Comparison of ENCODE assay signal across 8 cellular contexts in the genomic region with DNA sequence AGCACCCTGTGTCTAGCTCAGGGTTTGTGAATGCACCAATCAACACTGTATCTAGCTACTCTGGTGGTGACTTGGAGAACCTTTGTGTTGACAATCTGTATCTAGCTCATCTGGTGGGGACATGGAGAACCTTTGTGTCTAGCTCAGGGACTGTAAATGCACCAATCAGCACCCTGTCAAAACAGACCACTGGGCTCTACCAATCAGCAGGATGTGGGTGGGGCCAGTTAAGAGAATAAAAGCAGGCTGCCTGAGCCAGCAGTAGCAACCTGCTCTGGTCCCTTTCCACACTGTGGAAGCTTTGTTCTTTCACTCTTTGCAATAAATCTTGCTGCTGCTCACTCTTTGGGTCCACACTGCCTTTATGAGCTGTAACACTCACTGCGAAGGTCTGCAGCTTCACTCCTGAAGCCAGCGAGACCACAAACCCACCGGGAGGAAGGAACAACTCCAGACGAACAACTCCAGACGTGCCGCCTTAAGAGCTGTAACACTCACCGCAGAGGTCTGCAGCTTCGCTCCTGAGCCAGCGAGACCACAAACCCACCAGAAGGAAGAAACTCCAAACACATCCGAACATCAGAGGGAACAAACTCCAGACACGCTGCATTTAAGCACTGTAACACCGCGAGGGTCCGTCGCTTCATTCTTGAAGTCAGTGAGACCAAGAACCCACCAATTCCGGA. TPM values are rescaled to one million over a fixed set of nuclear protein-coding genes. Genes with fewer than 3 reads are reported as not detected.
DNase-seq lines count a peak whose midpoint lies in the region; ATAC-seq, FAIRE-seq and TF ChIP-seq lines count a peak whose summit lies in the region.
"Not testable (repeated sequence)": the region's sequence is repeated elsewhere in the genome, so short reads cannot be mapped to it uniquely, and the experiment has no call there.

No MANE protein-coding gene starts in this region.

- H3K27ac ChIP-seq in 22Rv1 (peak overlapping the region; percentile 71), DND-41 (ENCODE audit: low read length) (peak overlapping the region; percentile 16; the same call in 1 of the 2 replicates), HepG2 (ENCODE audit: extremely low read length, insufficient read depth, low read length) (peak overlapping the region; percentile 100)
- not testable (repeated sequence) for H3K27ac ChIP-seq in PC-3 (ENCODE audit: low read length); trophoblast cell (ENCODE audit: low read depth, low read length)

- H3K27me3 Mint-ChIP-seq in activated T-cell treated with anti-CD3 and anti-CD28 coated beads, Interleukin-2, amount 50 U/mL, for 24 hours; activated naive CD8-positive, alpha-beta T cell treated with anti-CD3 and anti-CD28 coated beads, Interleukin-2, amount 50 U/mL, for 24 hours: not testable (repeated sequence)

- peak overlapping the region; percentile 68 for H3K4me3 Mint-ChIP-seq in activated T-cell treated with anti-CD3 and anti-CD28 coated beads, Interleukin-2, amount 50 U/mL, for 24 hours
- peak overlapping the region; percentile 65 for H3K4me3 Mint-ChIP-seq in activated naive CD8-positive, alpha-beta T cell treated with anti-CD3 and anti-CD28 coated beads, Interleukin-2, amount 50 U/mL, for 24 hours

- not testable (repeated sequence) for H2AFZ ChIP-seq in DND-41 (ENCODE audit: low read depth, low read length); PC-3 (ENCODE audit: low read length); HepG2 (ENCODE audit: low read length); trophoblast cell (ENCODE audit: insufficient read depth, low read length, poor library complexity)

- not testable (repeated sequence) for H3K9me2 ChIP-seq in PC-3 (replicated peaks; ENCODE audit: low read length)

- not testable (repeated sequence) for H3K4ac ChIP-seq in trophoblast cell (ENCODE audit: low read depth, low read length)

- H3K23ac ChIP-seq in trophoblast cell (ENCODE audit: low read length), result not testable (repeated sequence)

- H3K36me3 Mint-ChIP-seq in activated T-cell treated with anti-CD3 and anti-CD28 coated beads, Interleukin-2, amount 50 U/mL, for 24 hours (ENCODE audit: low read depth); activated naive CD8-positive, alpha-beta T cell treated with anti-CD3 and anti-CD28 coated beads, Interleukin-2, amount 50 U/mL, for 24 hours (ENCODE audit: low read depth): not testable (repeated sequence)

- H3K4me1 ChIP-seq in DND-41 (ENCODE audit: insufficient read depth, low read length) (peaks cover 21% of the 10 kb centered on the region), PC-3 (ENCODE audit: insufficient read depth, low read length) (peaks cover 23% of the 10 kb centered on the region), HepG2 (ENCODE audit: insufficient read depth, low read length) (peaks cover 55% of the 10 kb centered on the region)
- not testable (repeated sequence) for H3K4me1 ChIP-seq in trophoblast cell (ENCODE audit: control insufficient read depth in 1 of 2, insufficient read depth in 2 of 2, low read length in 2 of 2)

- not testable (repeated sequence) for H3K9me3 ChIP-seq in DND-41 (ENCODE audit: insufficient read depth, low read length, severe bottlenecking); PC-3 (ENCODE audit: low read length); HepG2 (ENCODE audit: low read length); trophoblast cell (ENCODE audit: insufficient read depth, low read depth, low read length)

- POLR2A ChIA-PET in PC-3 (lab: Charles Lee; ENCODE audit: unreplicated experiment), result interaction anchor here (0.6 kb wide), 1 partner anchor 28 kb away, joined by 4 read pairs; no protein-coding TSS in a partner anchor
- POLR2A ChIA-PET in HepG2 (lab: Yijun Ruan, JAX), result interaction anchor here (0.7 to 6.2 kb wide), 14 partner anchors 11 to 66 kb away, joined by 3 to 53 read pairs (median 4); partner anchors contain the start of genes CEP89, GPATCH1 and RHPN2

- not testable (repeated sequence) for TF ChIP-seq RAD21 in HepG2 (CRISPR knock-in tag; IDR thresholded peaks at IDR 0.05)

- H2BK5ac ChIP-seq in trophoblast cell (ENCODE audit: low read depth, low read length, poor library complexity), result not testable (repeated sequence)

- DNase-seq in DND-41, result peak; percentile 69
- DNase-seq in PC-3, trophoblast cell: not testable (repeated sequence)
- peak; percentile 32 for DNase-seq in activated CD4-positive, CD25-positive, alpha-beta regulatory T cell treated with anti-CD3 and anti-CD28 coated beads, Interleukin-2, amount 50 U/mL, for 72 hours
- DNase-seq in activated T-cell treated with anti-CD3 and anti-CD28 coated beads, Interleukin-2, amount 50 U/mL, for 24 hours, result peak; percentile 39
- DNase-seq in activated naive CD8-positive, alpha-beta T cell treated with anti-CD3 and anti-CD28 coated beads, Interleukin-2, amount 50 U/mL, for 24 hours, result peak; percentile 4
- DNase-seq in HepG2 (ENCODE audit: low spot score), result peak; percentile 67

- CTCF ChIA-PET in PC-3 (lab: Charles Lee); HepG2 (lab: Yijun Ruan, JAX; ENCODE audit: low intra/inter-chr PET ratio, low total read pairs): not testable (repeated sequence)

- H3K9ac ChIP-seq in DND-41 (ENCODE audit: low read depth, low read length); PC-3 (ENCODE audit: low read length); trophoblast cell (ENCODE audit: low read length): not testable (repeated sequence)
- peak overlapping the region; percentile 60 for H3K9ac ChIP-seq in HepG2 (ENCODE audit: insufficient read depth, low read depth, low read length)

- H2BK12ac ChIP-seq in trophoblast cell (ENCODE audit: low read length), result peak overlapping the region; percentile 74

- not testable (repeated sequence) for H3K4me3 ChIP-seq in DND-41 (ENCODE audit: low read depth in 1 of 2, low read length in 2 of 2); PC-3 (ENCODE audit: low read length); trophoblast cell (ENCODE audit: low read depth, low read length)
- H3K4me3 ChIP-seq in HepG2 (replicated peaks in 1 of 3; ENCODE audit: insufficient read depth in 1 of 3, low read depth in 2 of 3, low read length in 3 of 3), result peak overlapping the region in 1 of 3 experiments; percentile 23; a peak in 1 of 6 replicates

- not testable (repeated sequence) for TF ChIP-seq EP300 in HepG2 (IDR thresholded peaks at IDR 0.05; ENCODE audit: low read depth in 2 of 2, low read length in 2 of 2); HepG2 (CRISPR knock-in tag; IDR thresholded peaks at IDR 0.05; ENCODE audit: borderline replicate concordance)

- peak overlapping the region; percentile 74 for H3K27ac Mint-ChIP-seq in activated T-cell treated with anti-CD3 and anti-CD28 coated beads, Interleukin-2, amount 50 U/mL, for 24 hours
- peak overlapping the region; percentile 52 for H3K27ac Mint-ChIP-seq in activated naive CD8-positive, alpha-beta T cell treated with anti-CD3 and anti-CD28 coated beads, Interleukin-2, amount 50 U/mL, for 24 hours

- H3K4me2 ChIP-seq in DND-41 (ENCODE audit: insufficient read depth, low read length) (peak overlapping the region; percentile 46; the same call in 1 of the 2 replicates), HepG2 (ENCODE audit: low read depth, low read length) (peak overlapping the region; percentile 29; the same call in 1 of the 2 replicates)
- not testable (repeated sequence) for H3K4me2 ChIP-seq in PC-3 (ENCODE audit: low read length); trophoblast cell (ENCODE audit: low read length)

- peak; percentile 90 for ATAC-seq in DND-41 (ENCODE audit: insufficient read depth, low read depth)
- not testable (repeated sequence) for ATAC-seq in PC-3; activated naive CD8-positive, alpha-beta T cell treated with anti-CD3 and anti-CD28 coated beads, Interleukin-2, amount 50 U/mL, for 24 hours; HepG2

- H3K14ac ChIP-seq in trophoblast cell (ENCODE audit: low read length), result peak overlapping the region; percentile 42

- not testable (repeated sequence) for H4K91ac ChIP-seq in trophoblast cell (ENCODE audit: low read depth, low read length)

- H2AK5ac ChIP-seq in trophoblast cell (ENCODE audit: low read length), result not testable (repeated sequence)

- FAIRE-seq in HepG2 (lab: Jason Lieb, UNC), result not testable (repeated sequence)

- BruUV-seq in PC-3 (replicated peaks; lab: Mats Ljungman, UMichigan) (TSS peak; percentile 97), HepG2 (replicated peaks; lab: Mats Ljungman, UMichigan) (TSS peak; percentile 99)

- peak overlapping the region; percentile 42 for H3K18ac ChIP-seq in trophoblast cell (ENCODE audit: low read length)

- H3K9me3 Mint-ChIP-seq in activated T-cell treated with anti-CD3 and anti-CD28 coated beads, Interleukin-2, amount 50 U/mL, for 24 hours; activated naive CD8-positive, alpha-beta T cell treated with anti-CD3 and anti-CD28 coated beads, Interleukin-2, amount 50 U/mL, for 24 hours: not testable (repeated sequence)

- intact Hi-C loops in PC-3 (cut with micrococcal nuclease); HepG2 (cut with micrococcal nuclease; ENCODE audit: unreplicated experiment): not testable (repeated sequence)

- not testable (repeated sequence) for H3K4me1 Mint-ChIP-seq in activated T-cell treated with anti-CD3 and anti-CD28 coated beads, Interleukin-2, amount 50 U/mL, for 24 hours (ENCODE audit: low read depth); activated naive CD8-positive, alpha-beta T cell treated with anti-CD3 and anti-CD28 coated beads, Interleukin-2, amount 50 U/mL, for 24 hours

- not testable (repeated sequence) for H4K20me1 ChIP-seq in DND-41 (ENCODE audit: insufficient read depth, low read length); PC-3 (ENCODE audit: low read length); HepG2 (ENCODE audit: insufficient read depth, low read length)

- TF ChIP-seq CTCF in 22Rv1 (IDR thresholded peaks at IDR 0.05); DND-41 (IDR thresholded peaks at IDR 0.05; ENCODE audit: borderline replicate concordance, extremely low read depth, low read length, poor library complexity, severe bottlenecking); PC-3 (conservative IDR thresholded peaks at IDR 0.05; ENCODE audit: low read depth, low read length); HepG2 (CRISPR knock-in tag; IDR thresholded peaks at IDR 0.05): not testable (repeated sequence)

- peak; percentile 57 to 83 for TF ChIP-seq POLR2A in HepG2 (IDR thresholded peaks at IDR 0.05; ENCODE audit: insufficient read depth in 1 of 2, low read depth in 2 of 2, low read length in 2 of 2)

- not testable (repeated sequence) for H4K8ac ChIP-seq in trophoblast cell (ENCODE audit: low read depth, low read length)

- H2BK120ac ChIP-seq in trophoblast cell (ENCODE audit: insufficient read depth, low read length, poor library complexity), result not testable (repeated sequence)

- H3F3A ChIP-seq in PC-3 (ENCODE audit: low read length, unreplicated experiment), result not testable (repeated sequence)

- WGBS in HepG2 (ENCODE audit: low lambda C conversion rate), result 97% methylated on average over 13 of the region's 16 CpGs
- WGBS in trophoblast cell (ENCODE audit: extremely low coverage, insufficient coverage, insufficient read length), result no CpG with 5 or more reads among the region's 16 CpGs

- not testable (repeated sequence) for H3K36me3 ChIP-seq in DND-41 (ENCODE audit: insufficient read depth, low read length); PC-3 (ENCODE audit: low read depth, low read length); trophoblast cell (ENCODE audit: control insufficient read depth in 1 of 2, insufficient read depth in 2 of 2, low read length in 2 of 2)
- H3K36me3 ChIP-seq in HepG2 (replicated peaks in 1 of 2; ENCODE audit: control insufficient read depth in 1 of 2, insufficient read depth in 2 of 2, low read length in 2 of 2), result peaks cover 3 to 15% of the 10 kb centered on the region in 2 experiments; a peak in 3 of 5 replicates

- not testable (repeated sequence) for H3K27me3 ChIP-seq in DND-41 (ENCODE audit: insufficient read depth, low read length, poor library complexity); PC-3 (ENCODE audit: low read length); HepG2 (ENCODE audit: control insufficient read depth in 1 of 2, insufficient read depth in 2 of 2, low read length in 2 of 2); trophoblast cell (ENCODE audit: insufficient read depth, low read length)

- not testable (repeated sequence) for H3K79me1 ChIP-seq in trophoblast cell (ENCODE audit: low read length)

- not testable (repeated sequence) for H4K12ac ChIP-seq in trophoblast cell (ENCODE audit: low read depth, low read length)

- in situ Hi-C loops in HepG2 (cut with HindIII; ENCODE audit: extremely low pct_ligation_motif_present, low pct_unique_long_range_greater_than_20kb), result not testable (repeated sequence)

- not testable (repeated sequence) for H3K79me2 ChIP-seq in DND-41 (ENCODE audit: insufficient read depth, low read length); trophoblast cell (ENCODE audit: control insufficient read depth, insufficient read depth, low read length, poor library complexity)
- H3K79me2 ChIP-seq in PC-3 (ENCODE audit: low read length) (peaks cover 68% of the 10 kb centered on the region), HepG2 (ENCODE audit: insufficient read depth, low read length) (peaks cover 63% of the 10 kb centered on the region)

RNA-seq across cellular contexts. Expression of gene RHPN2, which starts 27.4 kb away (rescaled TPM):
- 21.8 and 32.8 TPM in 2 replicates for total RNA-seq in PC-3 (2014; rRNA removed)
- 20.3 and 21.6 TPM in 2 replicates for total RNA-seq in HepG2 (2016; rRNA removed; fragmentation: Illumina TruSeq; extraction: Trizol)
- total RNA-seq in HepG2 (2016; cell fraction: cytosol; rRNA removed; fragmentation: Illumina TruSeq; extraction: Trizol; ENCODE audit: low read depth), result 2.9 and 3.0 TPM in 2 replicates
- total RNA-seq in HepG2 (2016; cell fraction: insoluble cytoplasmic fraction; rRNA removed; fragmentation: Illumina TruSeq; extraction: Trizol), result 17.5 and 20.5 TPM in 2 replicates
- 6.8 and 7.0 TPM in 2 replicates for total RNA-seq in HepG2 (2016; cell fraction: membrane; rRNA removed; fragmentation: Illumina TruSeq; extraction: Trizol)
- 12.4 and 14.1 TPM in 2 replicates for total RNA-seq in HepG2 (2016; cell fraction: nucleus; rRNA removed; fragmentation: Illumina TruSeq; extraction: Trizol)
- polyA plus RNA-seq in HepG2 (2011; rRNA removed), result 46.6 and 48.0 TPM in 2 replicates
- 45.4 and 46.7 TPM in 2 replicates for polyA plus RNA-seq in HepG2 (2011; cell fraction: cytosol; rRNA removed)
- polyA plus RNA-seq in HepG2 (2011; cell fraction: nucleus; rRNA removed), result 28.4 and 30.4 TPM in 2 replicates
- polyA plus RNA-seq in HepG2 (2012), result 35.2 and 42.3 TPM in 2 replicates
- polyA plus RNA-seq in HepG2 (2016; cell fraction: cytosol; fragmentation: Illumina TruSeq; extraction: Trizol; ENCODE audit: low read depth), result 0.79 and 0.82 TPM in 2 replicates
- 20.4 and 24.3 TPM in 2 replicates for polyA plus RNA-seq in HepG2 (2016; cell fraction: insoluble cytoplasmic fraction; fragmentation: Illumina TruSeq; extraction: Trizol; ENCODE audit: low read depth)
- 2.7 and 3.3 TPM in 2 replicates for polyA plus RNA-seq in HepG2 (2016; cell fraction: membrane; fragmentation: Illumina TruSeq; extraction: Trizol; ENCODE audit: low read depth)
- 17.9 and 19.2 TPM in 2 replicates for polyA plus RNA-seq in HepG2 (2016; cell fraction: nucleus; fragmentation: Illumina TruSeq; extraction: Trizol; ENCODE audit: insufficient read depth, low read depth)
- 40.5 and 85.7 TPM in 2 replicates for polyA minus RNA-seq in HepG2 (2011; rRNA and poly(A)+ RNA removed; ENCODE audit: low replicate concordance)
- 49.3 and 53.6 TPM in 2 replicates for polyA minus RNA-seq in HepG2 (2011; cell fraction: cytosol; rRNA and poly(A)+ RNA removed)
- 29.4 and 36.8 TPM in 2 replicates for polyA minus RNA-seq in HepG2 (2011; cell fraction: nucleus; rRNA and poly(A)+ RNA removed)
- polyA plus RNA-seq in trophoblast cell (2013), result 7.4 and 7.9 TPM in 2 replicates

RNA-seq across cellular contexts. Expression of gene GPATCH1, which starts 43.7 kb away (rescaled TPM):
- total RNA-seq in PC-3 (2014; rRNA removed), result 3.9 and 6.9 TPM in 2 replicates
- total RNA-seq in HepG2 (2016; rRNA removed; fragmentation: Illumina TruSeq; extraction: Trizol), result 6.8 and 8.8 TPM in 2 replicates
- total RNA-seq in HepG2 (2016; cell fraction: cytosol; rRNA removed; fragmentation: Illumina TruSeq; extraction: Trizol; ENCODE audit: low read depth), result 3.5 and 3.6 TPM in 2 replicates
- total RNA-seq in HepG2 (2016; cell fraction: insoluble cytoplasmic fraction; rRNA removed; fragmentation: Illumina TruSeq; extraction: Trizol), result 6.7 and 8.0 TPM in 2 replicates
- total RNA-seq in HepG2 (2016; cell fraction: membrane; rRNA removed; fragmentation: Illumina TruSeq; extraction: Trizol), result 3.0 and 3.3 TPM in 2 replicates
- total RNA-seq in HepG2 (2016; cell fraction: nucleus; rRNA removed; fragmentation: Illumina TruSeq; extraction: Trizol), result 8.0 and 9.4 TPM in 2 replicates
- polyA plus RNA-seq in HepG2 (2011; rRNA removed), result 6.4 and 6.9 TPM in 2 replicates
- polyA plus RNA-seq in HepG2 (2011; cell fraction: cytosol; rRNA removed), result 4.7 and 4.9 TPM in 2 replicates
- polyA plus RNA-seq in HepG2 (2011; cell fraction: nucleus; rRNA removed), result 6.1 and 8.1 TPM in 2 replicates
- polyA plus RNA-seq in HepG2 (2012), result 5.3 and 5.8 TPM in 2 replicates
- 0.41 and 0.49 TPM in 2 replicates for polyA plus RNA-seq in HepG2 (2016; cell fraction: cytosol; fragmentation: Illumina TruSeq; extraction: Trizol; ENCODE audit: low read depth)
- 9.9 and 11.1 TPM in 2 replicates for polyA plus RNA-seq in HepG2 (2016; cell fraction: insoluble cytoplasmic fraction; fragmentation: Illumina TruSeq; extraction: Trizol; ENCODE audit: low read depth)
- polyA plus RNA-seq in HepG2 (2016; cell fraction: membrane; fragmentation: Illumina TruSeq; extraction: Trizol; ENCODE audit: low read depth), result 1.2 and 1.4 TPM in 2 replicates
- polyA plus RNA-seq in HepG2 (2016; cell fraction: nucleus; fragmentation: Illumina TruSeq; extraction: Trizol; ENCODE audit: insufficient read depth, low read depth), result 12.3 and 13.0 TPM in 2 replicates
- 8.9 and 26.0 TPM in 2 replicates for polyA minus RNA-seq in HepG2 (2011; rRNA and poly(A)+ RNA removed; ENCODE audit: low replicate concordance)
- 4.7 and 6.5 TPM in 2 replicates for polyA minus RNA-seq in HepG2 (2011; cell fraction: cytosol; rRNA and poly(A)+ RNA removed)
- polyA minus RNA-seq in HepG2 (2011; cell fraction: nucleus; rRNA and poly(A)+ RNA removed), result 10.9 and 12.7 TPM in 2 replicates
- polyA plus RNA-seq in trophoblast cell (2013), result 4.7 and 5.4 TPM in 2 replicates
